Comparison of ENCODE assay signal across 28 cellular contexts in the genomic region with DNA sequence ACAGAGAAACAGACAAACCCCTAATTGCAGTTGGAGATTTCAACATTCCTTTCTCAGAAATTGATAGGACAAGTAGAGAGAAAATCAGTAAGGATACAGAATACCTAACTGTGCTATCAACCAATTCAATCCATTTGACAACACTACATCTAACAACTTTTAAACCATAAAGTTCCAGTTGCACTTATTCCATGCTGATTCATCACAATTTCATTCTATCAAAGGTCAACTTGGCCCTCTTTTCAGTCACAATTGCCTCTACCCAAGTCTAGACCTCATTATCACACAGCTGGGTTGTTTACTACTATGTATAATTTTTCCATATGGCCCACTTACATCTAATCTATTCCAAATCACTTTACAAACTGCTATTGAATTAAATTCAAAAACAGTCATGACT.
"Had no signal": no experiment of that assay in that cellular context is flagged by ENCODE, and none has a peak within 500 bp of the region (broad histone marks: within the 10 kb centered on the region; RNA-seq: fewer than 3 reads in every experiment).

No MANE protein-coding gene starts in this region.

- H3K4me1 ChIP-seq: parathyroid adenoma, psoas muscle, spleen, suprapubic skin, testis, tibial artery, transverse colon, upper lobe of right lung, uterus had no signal

- DNase-seq: natural killer cell; occipital lobe; ovary; posterior cingulate gyrus; psoas muscle; right cardiac atrium; spleen; stimulated activated CD4-positive, alpha-beta T cell treated with anti-CD3 and anti-CD28 coated beads, Interleukin-12 subunit alpha, Interleukin-12 subunit beta, amount 100 ng/mL, for 4 hours; stimulated activated CD4-positive, alpha-beta T cell treated with anti-CD3 and anti-CD28 coated beads, Interleukin-1b, Interleukin-23, amount 100 ng/mL, for 48 hours; stimulated activated CD4-positive, alpha-beta T cell treated with anti-CD3 and anti-CD28 coated beads, Interleukin-4, amount 100 ng/mL, for 1 hour; stimulated activated CD4-positive, alpha-beta T cell treated with anti-CD3 and anti-CD28 coated beads, Interleukin-4, amount 100 ng/mL, for 4 hours; stimulated activated CD8-positive, alpha-beta memory T cell treated with anti-CD3 and anti-CD28 coated beads, Interleukin-4, amount 100 ng/mL, for 48 hours; stimulated activated naive CD4-positive, alpha-beta T cell; stimulated activated naive CD8-positive, alpha-beta T cell treated with anti-CD3 and anti-CD28 coated beads, Interleukin-15, amount 100 ng/mL, for 72 hours; stimulated activated naive CD8-positive, alpha-beta T cell treated with anti-CD3 and anti-CD28 coated beads, Interleukin-15, Interleukin-2, amounts not matched to agents 100 U/mL and 50 U/mL, for 24 hours; substantia nigra; testis; tibial artery; transverse colon; upper lobe of right lung; uterus had no signal

- H3K27me3 ChIP-seq: neural progenitor cell, ovary, spleen, suprapubic skin, testis, tibial artery, transverse colon, upper lobe of right lung, uterus had no signal

- H2AFZ ChIP-seq: neural progenitor cell, parathyroid adenoma had no signal

- H3K36me3 ChIP-seq: neural progenitor cell, ovary, spleen, suprapubic skin, tibial artery, transverse colon, upper lobe of right lung, uterus had no signal

- H3K4me3 ChIP-seq: neural progenitor cell, ovary, psoas muscle, skin epidermis, smooth muscle cell, spleen, suprapubic skin, testis, tibial artery, transverse colon, upper lobe of right lung, uterus had no signal

- H3K79me2 ChIP-seq: parathyroid adenoma had no signal

- H3K9me3 ChIP-seq: ovary, psoas muscle, spleen, suprapubic skin, testis, tibial artery, transverse colon, upper lobe of right lung, uterus had no signal

- H3K9ac ChIP-seq: neural progenitor cell, parathyroid adenoma had no signal

- H3K27ac ChIP-seq: neural progenitor cell, ovary, parathyroid adenoma, psoas muscle, skin epidermis, spleen, suprapubic skin, testis, tibial artery, transverse colon, upper lobe of right lung, uterus had no signal

- ATAC-seq: natural killer cell; psoas muscle; right cardiac atrium; sciatic nerve; stimulated activated memory B cell treated with anti-CD40 and anti-IgM and Interleukin-4, amounts not matched to agents 10 μg/mL and 1 μg/mL and 100 μg/mL, for 72 hours; stimulated activated naive CD8-positive, alpha-beta T cell treated with anti-CD3 and anti-CD28 coated beads, Interleukin-15, amount 100 ng/mL, for 72 hours; stimulated activated naive CD8-positive, alpha-beta T cell treated with anti-CD3 and anti-CD28 coated beads, Interleukin-15, Interleukin-2, amounts not matched to agents 100 U/mL and 50 U/mL, for 24 hours; upper lobe of right lung had no signal

- H3K4me2 ChIP-seq: neural progenitor cell, smooth muscle cell had no signal
